8 cellular contexts compared by ENCODE assay signal in the genomic region with DNA sequence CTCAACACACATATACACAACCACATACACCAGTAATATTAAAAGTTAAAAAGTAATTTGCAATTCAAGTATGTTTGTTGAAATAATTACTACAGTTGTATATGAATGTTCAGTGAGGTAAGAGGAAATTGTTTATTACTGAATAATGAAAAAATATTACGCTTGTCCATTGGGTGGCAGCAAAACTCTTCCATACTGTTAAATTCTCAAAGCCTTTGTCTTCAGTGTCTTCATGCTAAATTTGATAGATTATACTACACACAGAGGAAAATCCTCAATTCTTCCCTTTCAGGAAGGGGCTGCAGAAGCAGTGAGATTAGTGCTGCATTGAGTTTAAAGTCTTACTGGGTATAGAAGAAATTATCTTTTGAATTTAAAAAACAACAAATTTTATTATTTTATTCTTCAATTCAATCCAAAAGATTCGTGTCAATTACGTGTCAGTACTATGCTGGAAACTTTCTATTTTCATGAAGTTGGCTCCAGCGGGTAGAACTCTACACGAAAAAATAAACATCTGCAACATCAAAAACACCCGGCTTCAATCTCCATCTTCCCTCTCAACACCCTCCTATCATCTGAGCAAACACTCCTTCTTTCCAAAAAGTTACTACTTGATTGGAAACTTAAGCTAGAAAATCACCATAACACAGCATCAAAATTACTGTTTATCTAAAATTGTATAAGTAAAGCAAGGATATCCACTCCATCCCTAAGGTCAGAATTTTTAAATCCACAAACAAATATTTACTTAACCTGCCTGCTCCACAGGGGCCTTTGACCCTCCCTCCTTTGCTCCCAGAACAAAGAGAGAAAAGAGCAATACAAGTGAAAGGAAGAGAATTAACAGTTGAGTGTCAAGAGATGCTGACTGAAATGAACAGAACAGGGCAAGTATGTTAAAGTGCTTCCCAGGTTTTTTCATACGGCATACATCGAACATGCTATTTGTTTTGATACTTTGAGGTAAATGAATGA. TPM values are rescaled to one million over a fixed set of nuclear protein-coding genes. Genes with fewer than 3 reads are reported as not detected.
DNase-seq lines count a peak whose midpoint lies in the region; ATAC-seq, FAIRE-seq and TF ChIP-seq lines count a peak whose summit lies in the region.

No MANE protein-coding gene starts in this region.

- ATAC-seq in GM18858 (IDR thresholded peaks at IDR 0.05; ENCODE audit: unreplicated experiment) = peak; percentile 55
- peak; percentile 42 for ATAC-seq in foreskin keratinocyte
- no peak for ATAC-seq in GM19328 (IDR thresholded peaks at IDR 0.05; ENCODE audit: unreplicated experiment)
- ATAC-seq in HG03097 (IDR thresholded peaks at IDR 0.05; ENCODE audit: low FRiP score, unreplicated experiment) = no peak

- DNase-seq in COR-L47 (lab: John Stamatoyannopoulos, UW) (peak; percentile 46), NCI-H1105 (lab: John Stamatoyannopoulos, UW) (peak; percentile 41), foreskin keratinocyte (peak in 1 of 2 donors; percentile 48), renal cortical epithelial cell (ENCODE audit: low read depth) (peak; percentile 65)

- H3K27ac ChIP-seq in foreskin keratinocyte = no peak overlapping the region

- H3K27me3 ChIP-seq in foreskin keratinocyte = no peaks in the 10 kb centered on the region

- peak; percentile 84 for FAIRE-seq in TTC549 (lab: Jason Lieb, UNC)

- H3K4me1 ChIP-seq in foreskin keratinocyte = peaks cover 24% of the 10 kb centered on the region

- peak; percentile 83 for TF ChIP-seq CTCF in foreskin keratinocyte (conservative IDR thresholded peaks at IDR 0.05)

RNA-seq across cellular contexts. Expression of a gene that starts 37.0 kb away (rescaled TPM):
- total RNA-seq in foreskin keratinocyte (115 and 130 TPM in 2 replicates), renal cortical epithelial cell (198 and 315 TPM in 2 replicates)
- polyA plus RNA-seq in foreskin keratinocyte = 53.6 and 55.3 TPM in 2 replicates

Comparison
In these comparisons a context has a peak if more than half of its experiments do, and no peak if none do; other contexts are left out.
1. ATAC-seq: peak in GM18858 (single experiment) and foreskin keratinocyte (single experiment); none in GM19328 (single experiment) and HG03097 (single experiment).